Comparison of ENCODE assay signal across 11 cellular contexts in genomic region chr1:207813513-207813881, GRCh38.
DNase-seq lines count a peak whose midpoint lies in the region; ATAC-seq and TF ChIP-seq lines count a peak whose summit lies in the region.
"Had no signal": no experiment of that assay in that cellular context is flagged by ENCODE, and none has a peak within 500 bp of the region (broad histone marks: within the 10 kb centered on the region; RNA-seq: fewer than 3 reads in every experiment).

No MANE protein-coding gene starts in this region.

- H3K4me1 Mint-ChIP-seq in HFFc6 (ENCODE audit: low read depth): peaks cover 92% of the 10 kb centered on the region
- H3K4me1 Mint-ChIP-seq in activated T-helper 2 cell treated with anti-CD3 and anti-CD28 coated beads, Interferon-gamma antibody, Interleukin-2, Interleukin-4, amounts not matched to agents 10 μg/mL and 5 μg/mL and 100 μg/mL, durations not matched to agents 14 hours and 24 hours and 36 hours (ENCODE audit: low read depth): peaks cover 35% of the 10 kb centered on the region
- H3K4me1 Mint-ChIP-seq in T-helper 2 cell treated with Interferon-gamma antibody and Interleukin-4, amounts not matched to agents 5 μg/mL and 100 μg/mL, for 36 hours (ENCODE audit: low read depth): peaks cover 24% of the 10 kb centered on the region

- peaks cover 84% of the 10 kb centered on the region for H3K36me3 Mint-ChIP-seq in HFFc6 (ENCODE audit: low read depth)
- H3K36me3 Mint-ChIP-seq in activated T-helper 2 cell treated with anti-CD3 and anti-CD28 coated beads, Interferon-gamma antibody, Interleukin-2, Interleukin-4, amounts not matched to agents 10 μg/mL and 5 μg/mL and 100 μg/mL, durations not matched to agents 14 hours and 24 hours and 36 hours (ENCODE audit: low read depth): peaks cover 62% of the 10 kb centered on the region
- H3K36me3 Mint-ChIP-seq in T-helper 2 cell treated with Interferon-gamma antibody and Interleukin-4, amounts not matched to agents 5 μg/mL and 100 μg/mL, for 36 hours (ENCODE audit: low read depth): peaks cover 63% of the 10 kb centered on the region

- peaks cover 19 to 97% (median 93%) of the 10 kb centered on the region in 5 donors for H3K4me1 ChIP-seq in subcutaneous abdominal adipose tissue (ENCODE audit: control insufficient read depth in 5 of 5, insufficient read depth in 5 of 5, low read length in 5 of 5)

- peak overlapping the region; percentile 82 for H3K27ac ChIP-seq in subcutaneous abdominal adipose tissue (ENCODE audit: low read depth, low read length)

- no peak for TF ChIP-seq CTCF in HFFc6 (IDR thresholded peaks at IDR 0.05)

- ATAC-seq in left lobe of liver (no peak), GM18498 (IDR thresholded peaks at IDR 0.05; ENCODE audit: unreplicated experiment) (no peak)

- H3K27me3 ChIP-seq in subcutaneous abdominal adipose tissue (ENCODE audit: control insufficient read depth in 5 of 5, insufficient read depth in 4 of 5, low read length in 5 of 5): no peaks in the 10 kb centered on the region

- intact Hi-C loops in activated T-helper 2 cell treated with anti-CD3 and anti-CD28 coated beads, Interferon-gamma antibody, Interleukin-2, Interleukin-4, amounts not matched to agents 10 μg/mL and 5 μg/mL and 100 μg/mL, durations not matched to agents 14 hours and 24 hours and 36 hours (cut with micrococcal nuclease): no loop called here

- DNase-seq in HFFc6 (no peak), left lobe of liver (ENCODE audit: low spot score) (peak; percentile 49)
- no peak for DNase-seq in activated T-helper 2 cell treated with anti-CD3 and anti-CD28 coated beads, Interferon-gamma antibody, Interleukin-2, Interleukin-4, amounts not matched to agents 10 μg/mL and 5 μg/mL and 100 μg/mL, durations not matched to agents 14 hours and 24 hours and 36 hours (ENCODE audit: low spot score)
- no peak for DNase-seq in stimulated activated CD8-positive, alpha-beta memory T cell treated with anti-CD3 and anti-CD28 coated beads, Interleukin-4, amount 100 ng/mL, for 48 hours
- no peak for DNase-seq in T-helper 2 cell treated with Interferon-gamma antibody and Interleukin-4, amounts not matched to agents 5 μg/mL and 100 μg/mL, for 36 hours (ENCODE audit: low spot score)
- DNase-seq: H9, NCI-H1105, NCI-H526 had no signal

- no peaks in the 10 kb centered on the region for H3K9me3 ChIP-seq in subcutaneous abdominal adipose tissue (ENCODE audit: control insufficient read depth in 5 of 5, low read length in 5 of 5)

- peaks cover 3% of the 10 kb centered on the region; the same call in 1 of the 2 replicates for H3K27me3 Mint-ChIP-seq in HFFc6 (ENCODE audit: insufficient read depth)
- H3K27me3 Mint-ChIP-seq in activated T-helper 2 cell treated with anti-CD3 and anti-CD28 coated beads, Interferon-gamma antibody, Interleukin-2, Interleukin-4, amounts not matched to agents 10 μg/mL and 5 μg/mL and 100 μg/mL, durations not matched to agents 14 hours and 24 hours and 36 hours (ENCODE audit: low read depth): no peaks in the 10 kb centered on the region
- H3K27me3 Mint-ChIP-seq in T-helper 2 cell treated with Interferon-gamma antibody and Interleukin-4, amounts not matched to agents 5 μg/mL and 100 μg/mL, for 36 hours (ENCODE audit: low read depth): no peaks in the 10 kb centered on the region

- peak overlapping the region in 2 of 5 donors; percentile 20 to 34 for H3K9ac ChIP-seq in subcutaneous abdominal adipose tissue (ENCODE audit: low read length in 5 of 5)

- peak overlapping the region; percentile 48; the same call in 1 of the 2 replicates for H3K27ac Mint-ChIP-seq in HFFc6
- H3K27ac Mint-ChIP-seq in activated T-helper 2 cell treated with anti-CD3 and anti-CD28 coated beads, Interferon-gamma antibody, Interleukin-2, Interleukin-4, amounts not matched to agents 10 μg/mL and 5 μg/mL and 100 μg/mL, durations not matched to agents 14 hours and 24 hours and 36 hours: peak overlapping the region; percentile 21
- H3K27ac Mint-ChIP-seq in T-helper 2 cell treated with Interferon-gamma antibody and Interleukin-4, amounts not matched to agents 5 μg/mL and 100 μg/mL, for 36 hours: no peak overlapping the region
- H3K27ac Mint-ChIP-seq: activated T-helper 1 cell treated with anti-CD3 and anti-CD28 coated beads, Interleukin-12 subunit alpha, Interleukin-12 subunit beta, Interleukin-2, Interleukin-4 antibody, amounts not matched to agents 30 ng/mL and 10 ng/mL and 1 ng/mL, durations not matched to agents 14 hours and 24 hours and 36 hours; H9 had no signal

- H3K4me3 Mint-ChIP-seq in HFFc6: no peak overlapping the region
- H3K4me3 Mint-ChIP-seq in activated T-helper 2 cell treated with anti-CD3 and anti-CD28 coated beads, Interferon-gamma antibody, Interleukin-2, Interleukin-4, amounts not matched to agents 10 μg/mL and 5 μg/mL and 100 μg/mL, durations not matched to agents 14 hours and 24 hours and 36 hours (ENCODE audit: low read depth): no peak overlapping the region
- no peak overlapping the region for H3K4me3 Mint-ChIP-seq in T-helper 2 cell treated with Interferon-gamma antibody and Interleukin-4, amounts not matched to agents 5 μg/mL and 100 μg/mL, for 36 hours
- H3K4me3 Mint-ChIP-seq: activated T-helper 1 cell treated with anti-CD3 and anti-CD28 coated beads, Interleukin-12 subunit alpha, Interleukin-12 subunit beta, Interleukin-2, Interleukin-4 antibody, amounts not matched to agents 30 ng/mL and 10 ng/mL and 1 ng/mL, durations not matched to agents 14 hours and 24 hours and 36 hours; H9 had no signal

- no peaks in the 10 kb centered on the region for H3K9me3 Mint-ChIP-seq in HFFc6
- no peaks in the 10 kb centered on the region for H3K9me3 Mint-ChIP-seq in activated T-helper 2 cell treated with anti-CD3 and anti-CD28 coated beads, Interferon-gamma antibody, Interleukin-2, Interleukin-4, amounts not matched to agents 10 μg/mL and 5 μg/mL and 100 μg/mL, durations not matched to agents 14 hours and 24 hours and 36 hours
- H3K9me3 Mint-ChIP-seq in T-helper 2 cell treated with Interferon-gamma antibody and Interleukin-4, amounts not matched to agents 5 μg/mL and 100 μg/mL, for 36 hours: no peaks in the 10 kb centered on the region
- H3K9me3 Mint-ChIP-seq: activated T-helper 1 cell treated with anti-CD3 and anti-CD28 coated beads, Interleukin-12 subunit alpha, Interleukin-12 subunit beta, Interleukin-2, Interleukin-4 antibody, amounts not matched to agents 30 ng/mL and 10 ng/mL and 1 ng/mL, durations not matched to agents 14 hours and 24 hours and 36 hours; H9 had no signal

- H3K4me3 ChIP-seq in subcutaneous abdominal adipose tissue (ENCODE audit: low read depth in 1 of 5, low read length in 5 of 5): peak overlapping the region in 3 of 5 donors; percentile 19 to 39 (median 33)

- H3K36me3 ChIP-seq in subcutaneous abdominal adipose tissue (ENCODE audit: control insufficient read depth in 5 of 5, insufficient read depth in 5 of 5, low read length in 5 of 5): peaks cover 3 to 92% (median 86%) of the 10 kb centered on the region in 5 donors
